Comparison of ENCODE assay signal across 17 cellular contexts in the genomic region with DNA sequence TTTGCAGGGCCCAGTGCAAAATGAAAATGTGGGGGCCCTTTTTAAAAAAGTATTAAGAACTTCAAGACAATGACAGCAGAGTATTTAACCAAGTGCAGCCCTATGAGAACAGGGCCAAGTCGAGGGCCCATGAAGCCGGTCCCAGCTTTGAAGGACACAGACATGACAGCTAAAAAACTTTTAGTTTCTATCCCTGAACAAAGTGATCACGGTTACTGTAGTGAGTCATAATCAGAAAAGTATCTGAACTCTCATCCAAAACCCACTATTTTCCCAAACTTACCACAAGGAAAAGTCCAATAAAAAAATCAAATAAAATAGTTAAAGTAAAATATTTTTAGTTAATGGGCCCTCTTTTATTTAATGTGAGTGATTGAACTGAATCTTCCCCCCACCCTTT.
"Had no signal": no experiment of that assay in that cellular context is flagged by ENCODE, and none has a peak within 500 bp of the region (broad histone marks: within the 10 kb centered on the region; RNA-seq: fewer than 3 reads in every experiment).

No MANE protein-coding gene starts in this region.

- H3K4me1 ChIP-seq: breast epithelium, gastroesophageal sphincter, prostate gland, right lobe of liver, stomach, testis, upper lobe of left lung had no signal

- H3K27ac Mint-ChIP-seq: activated CD4-positive, alpha-beta T cell treated with anti-CD3 and anti-CD28 coated beads, Interleukin-2, amount 10 ng/mL, durations not matched to agents 7 days and 5 days; activated naive CD8-positive, alpha-beta T cell treated with anti-CD3 and anti-CD28 coated beads, Interleukin-2, amount 10 ng/mL, durations not matched to agents 7 days and 5 days; activated T-helper 1 cell treated with anti-CD3 and anti-CD28 coated beads, Interleukin-12 subunit alpha, Interleukin-12 subunit beta, Interleukin-2, Interleukin-4 antibody, amounts not matched to agents 30 ng/mL and 10 ng/mL and 1 ng/mL, durations not matched to agents 14 hours and 24 hours and 36 hours; mesothelial cell of epicardium; T-helper 2 cell treated with Interferon-gamma antibody and Interleukin-4, amounts not matched to agents 5 μg/mL and 100 μg/mL, for 36 hours had no signal

- FAIRE-seq: islet of Langerhans had no signal

- ATAC-seq: gastroesophageal sphincter, left colon, lower lobe of right lung, right lobe of liver had no signal

- H3K27ac ChIP-seq: breast epithelium, epithelial cell of prostate, gastroesophageal sphincter, lower lobe of right lung, prostate gland, right lobe of liver, stomach, testis, upper lobe of left lung had no signal

- H3K4me3 Mint-ChIP-seq: activated CD4-positive, alpha-beta T cell treated with anti-CD3 and anti-CD28 coated beads, Interleukin-2, amount 10 ng/mL, durations not matched to agents 7 days and 5 days; activated naive CD8-positive, alpha-beta T cell treated with anti-CD3 and anti-CD28 coated beads, Interleukin-2, amount 10 ng/mL, durations not matched to agents 7 days and 5 days; activated T-helper 1 cell treated with anti-CD3 and anti-CD28 coated beads, Interleukin-12 subunit alpha, Interleukin-12 subunit beta, Interleukin-2, Interleukin-4 antibody, amounts not matched to agents 30 ng/mL and 10 ng/mL and 1 ng/mL, durations not matched to agents 14 hours and 24 hours and 36 hours; mesothelial cell of epicardium; T-helper 2 cell treated with Interferon-gamma antibody and Interleukin-4, amounts not matched to agents 5 μg/mL and 100 μg/mL, for 36 hours had no signal

- H3K4me3 ChIP-seq: breast epithelium, gastroesophageal sphincter, lower lobe of right lung, prostate gland, right lobe of liver, stomach, testis, upper lobe of left lung had no signal

- DNase-seq: activated CD4-positive, alpha-beta T cell treated with anti-CD3 and anti-CD28 coated beads, Interleukin-2, amount 10 ng/mL, durations not matched to agents 7 days and 5 days; activated naive CD8-positive, alpha-beta T cell treated with anti-CD3 and anti-CD28 coated beads, Interleukin-2, amount 10 ng/mL, durations not matched to agents 7 days and 5 days; aorta; left colon; lower lobe of right lung; right lobe of liver; stomach; testis; upper lobe of left lung had no signal

- H3K36me3 ChIP-seq: breast epithelium, prostate gland, right lobe of liver had no signal

- H3K9me3 Mint-ChIP-seq: activated CD4-positive, alpha-beta T cell treated with anti-CD3 and anti-CD28 coated beads, Interleukin-2, amount 10 ng/mL, durations not matched to agents 7 days and 5 days; activated T-helper 1 cell treated with anti-CD3 and anti-CD28 coated beads, Interleukin-12 subunit alpha, Interleukin-12 subunit beta, Interleukin-2, Interleukin-4 antibody, amounts not matched to agents 30 ng/mL and 10 ng/mL and 1 ng/mL, durations not matched to agents 14 hours and 24 hours and 36 hours; mesothelial cell of epicardium; T-helper 2 cell treated with Interferon-gamma antibody and Interleukin-4, amounts not matched to agents 5 μg/mL and 100 μg/mL, for 36 hours had no signal

- H3K36me3 Mint-ChIP-seq: activated naive CD8-positive, alpha-beta T cell treated with anti-CD3 and anti-CD28 coated beads, Interleukin-2, amount 10 ng/mL, durations not matched to agents 7 days and 5 days; mesothelial cell of epicardium had no signal

- H3K4me1 Mint-ChIP-seq: activated CD4-positive, alpha-beta T cell treated with anti-CD3 and anti-CD28 coated beads, Interleukin-2, amount 10 ng/mL, durations not matched to agents 7 days and 5 days had no signal

- H3K9me3 ChIP-seq: breast epithelium, gastroesophageal sphincter, lower lobe of right lung, prostate gland, right lobe of liver, stomach, testis, upper lobe of left lung had no signal

- H3K27me3 ChIP-seq: breast epithelium, gastroesophageal sphincter, right lobe of liver, stomach, testis, upper lobe of left lung had no signal
